ENCODE assay signal across 38 cellular contexts in genomic region chr10:85408388-85408787, GRCh38.
"Had no signal": no experiment of that assay in that cellular context is flagged by ENCODE, and none has a peak within 500 bp of the region (broad histone marks: within the 10 kb centered on the region; RNA-seq: fewer than 3 reads in every experiment).

No MANE protein-coding gene starts in this region.

- DNase-seq: activated effector memory CD4-positive, alpha-beta T cell treated with anti-CD3 and anti-CD28 coated beads, Interleukin-2, amount 50 U/mL, for 16 hours; activated effector memory CD4-positive, alpha-beta T cell treated with Interleukin-2 at 50 U/mL for 16 hours; activated gamma-delta T cell; activated naive CD4-positive, alpha-beta T cell; activated naive CD4-positive, alpha-beta T cell treated with anti-CD3 and anti-CD28 coated beads for 36 hours; activated naive CD4-positive, alpha-beta T cell treated with anti-CD3 and anti-CD28 coated beads, Interleukin-2, amount 10 ng/mL, durations not matched to agents 7 days and 5 days; activated naive CD4-positive, alpha-beta T cell treated with anti-CD3 and anti-CD28 coated beads, Interleukin-2, amount 50 U/mL, for 16 hours; activated naive CD4-positive, alpha-beta T cell treated with Interleukin-2 at 50 U/mL for 16 hours; activated naive CD8-positive, alpha-beta T cell treated with anti-CD3 and anti-CD28 coated beads for 36 hours; activated naive CD8-positive, alpha-beta T cell treated with anti-CD3 and anti-CD28 coated beads, Interleukin-2, amount 10 ng/mL, durations not matched to agents 7 days and 5 days; activated naive CD8-positive, alpha-beta T cell treated with anti-CD3 and anti-CD28 coated beads, Interleukin-2, amount 50 U/mL, for 24 hours; activated T-cell treated with anti-CD3 and anti-CD28 coated beads for 4 hours; activated T-cell treated with anti-CD3 and anti-CD28 coated beads, Interleukin-2, amount 50 U/mL, for 1 hour; activated T-cell treated with anti-CD3 and anti-CD28 coated beads, Interleukin-2, amount 50 U/mL, for 24 hours; activated T-cell treated with anti-CD3 and anti-CD28 coated beads, Interleukin-2, amount 50 U/mL, for 4 hours; activated T-cell treated with anti-CD3 and anti-CD28 coated beads, Interleukin-2, amount 50 U/mL, for 48 hours; activated T-cell treated with anti-CD3 and anti-CD28 coated beads, Interleukin-2, amount 50 U/mL, for 72 hours; adrenal gland; amniotic stem cell; amygdala; anterior cingulate cortex; aorta; body of pancreas; brain microvascular endothelial cell; caudate nucleus; central memory CD4-positive, alpha-beta T cell; cerebellar nuclear complex had no signal

- H3K4me3 ChIP-seq: adrenal gland, ascending aorta, body of pancreas, breast epithelium, cardiac muscle cell had no signal

- ATAC-seq: activated naive CD4-positive, alpha-beta T cell treated with anti-CD3 and anti-CD28 coated beads, Interleukin-2, amount 50 U/mL, for 72 hours; activated naive CD8-positive, alpha-beta T cell treated with anti-CD3 and anti-CD28 coated beads, Interleukin-2, amount 50 U/mL, for 24 hours; activated T-cell treated with anti-CD3 and anti-CD28 coated beads, Interleukin-2, amount 50 U/mL, for 4 hours; activated T-cell treated with anti-CD3 and anti-CD28 coated beads, Interleukin-2, amount 50 U/mL, for 72 hours; activated T-helper 17 cell treated with anti-CD3 and anti-CD28 coated beads, Interleukin-2, amount 50 U/mL, for 72 hours; body of pancreas had no signal

- H3K4me1 Mint-ChIP-seq: activated naive CD4-positive, alpha-beta T cell treated with anti-CD3 and anti-CD28 coated beads, Interleukin-2, amount 10 ng/mL, durations not matched to agents 7 days and 5 days; activated naive CD4-positive, alpha-beta T cell treated with anti-CD3 and anti-CD28 coated beads, Interleukin-2, amount 50 U/mL, for 24 hours; activated naive CD8-positive, alpha-beta T cell treated with anti-CD3 and anti-CD28 coated beads for 36 hours; activated naive CD8-positive, alpha-beta T cell treated with anti-CD3 and anti-CD28 coated beads, Interleukin-2, amount 10 ng/mL, durations not matched to agents 7 days and 5 days; activated naive CD8-positive, alpha-beta T cell treated with anti-CD3 and anti-CD28 coated beads, Interleukin-2, amount 50 U/mL, for 24 hours; activated T-helper 17 cell treated with anti-CD3 and anti-CD28 coated beads, Interleukin-2, amount 50 U/mL, for 72 hours; central memory CD8-positive, alpha-beta T cell had no signal

- H3K27ac Mint-ChIP-seq: activated naive CD4-positive, alpha-beta T cell treated with anti-CD3 and anti-CD28 coated beads for 36 hours; activated naive CD4-positive, alpha-beta T cell treated with anti-CD3 and anti-CD28 coated beads, Interleukin-2, amount 10 ng/mL, durations not matched to agents 7 days and 5 days; activated naive CD4-positive, alpha-beta T cell treated with anti-CD3 and anti-CD28 coated beads, Interleukin-2, amount 50 U/mL, for 24 hours; activated naive CD4-positive, alpha-beta T cell treated with anti-CD3 and anti-CD28 coated beads, Interleukin-2, amount 50 U/mL, for 72 hours; activated naive CD8-positive, alpha-beta T cell; activated naive CD8-positive, alpha-beta T cell treated with anti-CD3 and anti-CD28 coated beads for 36 hours; activated naive CD8-positive, alpha-beta T cell treated with anti-CD3 and anti-CD28 coated beads, Interleukin-2, amount 10 ng/mL, durations not matched to agents 7 days and 5 days; activated naive CD8-positive, alpha-beta T cell treated with anti-CD3 and anti-CD28 coated beads, Interleukin-2, amount 50 U/mL, for 24 hours; activated T-cell treated with anti-CD3 and anti-CD28 coated beads, Interleukin-2, amount 50 U/mL, for 24 hours; activated T-cell treated with anti-CD3 and anti-CD28 coated beads, Interleukin-2, amount 50 U/mL, for 72 hours; activated T-helper 1 cell treated with anti-CD3 and anti-CD28 coated beads, Interleukin-12 subunit alpha, Interleukin-12 subunit beta, Interleukin-2, Interleukin-4 antibody, amounts not matched to agents 30 ng/mL and 10 ng/mL and 1 ng/mL, durations not matched to agents 14 hours and 24 hours and 36 hours; activated T-helper 17 cell treated with anti-CD3 and anti-CD28 coated beads, Interleukin-2, amount 50 U/mL, for 72 hours; activated T-helper 2 cell treated with anti-CD3 and anti-CD28 coated beads, Interferon-gamma antibody, Interleukin-2, Interleukin-4, amounts not matched to agents 10 μg/mL and 5 μg/mL and 100 μg/mL, durations not matched to agents 14 hours and 24 hours and 36 hours; brain had no signal

- H3K27ac ChIP-seq: adrenal gland, ascending aorta, body of pancreas, brain microvascular endothelial cell, breast epithelium, cardiac muscle cell had no signal

- H3K27me3 ChIP-seq: adrenal gland, ascending aorta, body of pancreas, brain microvascular endothelial cell, breast epithelium, cardiac muscle cell had no signal

- H3K4me1 ChIP-seq: adrenal gland, ascending aorta, body of pancreas, breast epithelium had no signal

- H3K4me3 Mint-ChIP-seq: activated naive CD4-positive, alpha-beta T cell treated with anti-CD3 and anti-CD28 coated beads for 36 hours; activated naive CD4-positive, alpha-beta T cell treated with anti-CD3 and anti-CD28 coated beads, Interleukin-2, amount 10 ng/mL, durations not matched to agents 7 days and 5 days; activated naive CD4-positive, alpha-beta T cell treated with anti-CD3 and anti-CD28 coated beads, Interleukin-2, amount 50 U/mL, for 24 hours; activated naive CD8-positive, alpha-beta T cell; activated naive CD8-positive, alpha-beta T cell treated with anti-CD3 and anti-CD28 coated beads for 36 hours; activated naive CD8-positive, alpha-beta T cell treated with anti-CD3 and anti-CD28 coated beads, Interleukin-2, amount 10 ng/mL, durations not matched to agents 7 days and 5 days; activated naive CD8-positive, alpha-beta T cell treated with anti-CD3 and anti-CD28 coated beads, Interleukin-2, amount 50 U/mL, for 24 hours; activated T-cell treated with anti-CD3 and anti-CD28 coated beads, Interleukin-2, amount 50 U/mL, for 24 hours; activated T-cell treated with anti-CD3 and anti-CD28 coated beads, Interleukin-2, amount 50 U/mL, for 4 hours; activated T-cell treated with anti-CD3 and anti-CD28 coated beads, Interleukin-2, amount 50 U/mL, for 72 hours; activated T-helper 1 cell treated with anti-CD3 and anti-CD28 coated beads, Interleukin-12 subunit alpha, Interleukin-12 subunit beta, Interleukin-2, Interleukin-4 antibody, amounts not matched to agents 30 ng/mL and 10 ng/mL and 1 ng/mL, durations not matched to agents 14 hours and 24 hours and 36 hours; activated T-helper 17 cell treated with anti-CD3 and anti-CD28 coated beads, Interleukin-2, amount 50 U/mL, for 72 hours; brain; central memory CD8-positive, alpha-beta T cell had no signal

- H3K27me3 Mint-ChIP-seq: activated naive CD4-positive, alpha-beta T cell treated with anti-CD3 and anti-CD28 coated beads, Interleukin-2, amount 10 ng/mL, durations not matched to agents 7 days and 5 days; activated naive CD8-positive, alpha-beta T cell treated with anti-CD3 and anti-CD28 coated beads, Interleukin-2, amount 10 ng/mL, durations not matched to agents 7 days and 5 days; activated naive CD8-positive, alpha-beta T cell treated with anti-CD3 and anti-CD28 coated beads, Interleukin-2, amount 50 U/mL, for 24 hours; brain had no signal

- H3K9me3 ChIP-seq: adrenal gland, ascending aorta, breast epithelium had no signal

- H3K36me3 ChIP-seq: adrenal gland, ascending aorta, brain microvascular endothelial cell, breast epithelium, cardiac muscle cell had no signal

- H3K36me3 Mint-ChIP-seq: activated naive CD4-positive, alpha-beta T cell treated with anti-CD3 and anti-CD28 coated beads, Interleukin-2, amount 10 ng/mL, durations not matched to agents 7 days and 5 days; activated naive CD8-positive, alpha-beta T cell; activated naive CD8-positive, alpha-beta T cell treated with anti-CD3 and anti-CD28 coated beads for 36 hours; activated naive CD8-positive, alpha-beta T cell treated with anti-CD3 and anti-CD28 coated beads, Interleukin-2, amount 10 ng/mL, durations not matched to agents 7 days and 5 days; brain had no signal

- H3K9me3 Mint-ChIP-seq: activated T-helper 17 cell treated with anti-CD3 and anti-CD28 coated beads, Interleukin-2, amount 50 U/mL, for 72 hours had no signal
